1 cellular context compared by ENCODE assay signal in genomic region chr2:224922142-224922727, GRCh38.
A peak's percentile ranks its signal among the peaks of the same experiment; 100 is the strongest.
TF ChIP-seq lines count a peak whose summit lies in the region.

No MANE protein-coding gene starts in this region.

TF ChIP-seq in GM12878, 131 proteins besides CTCF, POLR2A, EP300 and RAD21 (continued from another document and continues in another):
- TF ChIP-seq REST (IDR thresholded peaks at IDR 0.05; ENCODE audit: low read depth, low read length) (no peak), NR2C1 (IDR thresholded peaks at IDR 0.05) (no peak; the same call in 1 of the 2 replicates), MLLT1 (IDR thresholded peaks at IDR 0.05) (no peak), RELB (IDR thresholded peaks at IDR 0.05; ENCODE audit: low read depth) (peak; percentile 84), CUX1 (IDR thresholded peaks at IDR 0.05; ENCODE audit: insufficient replicate concordance, low read depth, low read length) (peak; percentile 77), MYB (IDR thresholded peaks at IDR 0.05; ENCODE audit: borderline replicate concordance, low read depth, low read length) (no peak), ESRRA (IDR thresholded peaks at IDR 0.05; ENCODE audit: low read length) (no peak), HDGF (IDR thresholded peaks at IDR 0.05) (0 out of 2 replicates have a peak, but pooled peaks have one; percentile 27), EGR1 (IDR thresholded peaks at IDR 0.05; ENCODE audit: borderline replicate concordance in 1 of 2, low read depth in 2 of 2, low read length in 2 of 2) (no peak), IRF3 (IDR thresholded peaks at IDR 0.05) (no peak), MXI1 (IDR thresholded peaks at IDR 0.05; ENCODE audit: low read depth, low read length) (0 out of 2 replicates have a peak, but pooled peaks have one; percentile 13), ZBED1 (IDR thresholded peaks at IDR 0.05; ENCODE audit: borderline replicate concordance) (no peak), RCOR1 (conservative IDR thresholded peaks at IDR 0.05; ENCODE audit: low read depth, low read length) (0 out of 2 replicates have a peak, but pooled peaks have one; percentile 68), CHD1 (IDR thresholded peaks at IDR 0.05; ENCODE audit: low read depth, low read length) (no peak), BCL3 (IDR thresholded peaks at IDR 0.05; ENCODE audit: borderline replicate concordance, insufficient read depth, low read depth, low read length, poor library complexity, severe bottlenecking) (no peak), KDM1A (IDR thresholded peaks at IDR 0.05; ENCODE audit: borderline replicate concordance) (no peak), TCF12 (IDR thresholded peaks at IDR 0.05; ENCODE audit: low read depth, low read length) (no peak), ATF7 (IDR thresholded peaks at IDR 0.05; ENCODE audit: low read depth) (peak; percentile 56; the same call in 1 of the 2 replicates), JUND (IDR thresholded peaks at IDR 0.05; ENCODE audit: low read depth, low read length) (no peak), RB1 (IDR thresholded peaks at IDR 0.05; ENCODE audit: borderline replicate concordance) (no peak), ZBTB11 (CRISPR knock-in tag; IDR thresholded peaks at IDR 0.05) (no peak), POLR2AphosphoS5 (IDR thresholded peaks at IDR 0.05; ENCODE audit: low read length) (no peak), SRF (IDR thresholded peaks at IDR 0.05; ENCODE audit: low read depth in 2 of 2, low read length in 2 of 2) (no peak), ZSCAN29 (IDR thresholded peaks at IDR 0.05) (no peak), PRDM15 (CRISPR knock-in tag; IDR thresholded peaks at IDR 0.05) (no peak), EED (IDR thresholded peaks at IDR 0.05; ENCODE audit: low read depth) (peak; percentile 81), NBN (IDR thresholded peaks at IDR 0.05) (peak; percentile 69), MEF2B (IDR thresholded peaks at IDR 0.05; ENCODE audit: partially characterized antibody, poor library complexity, severe bottlenecking) (peak; percentile 67), CREB1 (IDR thresholded peaks at IDR 0.05; ENCODE audit: low read depth) (0 out of 2 replicates have a peak, but pooled peaks have one; percentile 12), PKNOX1 (IDR thresholded peaks at IDR 0.05) (peak; percentile 35; the same call in 1 of the 2 replicates), SMAD1 (IDR thresholded peaks at IDR 0.05; ENCODE audit: low read depth, partially characterized antibody) (no peak), TBL1XR1 (IDR thresholded peaks at IDR 0.05; ENCODE audit: low read depth, low read length) (0 out of 2 replicates have a peak, but pooled peaks have one; percentile 30)
